14 cellular contexts compared by ENCODE assay signal in the genomic region with DNA sequence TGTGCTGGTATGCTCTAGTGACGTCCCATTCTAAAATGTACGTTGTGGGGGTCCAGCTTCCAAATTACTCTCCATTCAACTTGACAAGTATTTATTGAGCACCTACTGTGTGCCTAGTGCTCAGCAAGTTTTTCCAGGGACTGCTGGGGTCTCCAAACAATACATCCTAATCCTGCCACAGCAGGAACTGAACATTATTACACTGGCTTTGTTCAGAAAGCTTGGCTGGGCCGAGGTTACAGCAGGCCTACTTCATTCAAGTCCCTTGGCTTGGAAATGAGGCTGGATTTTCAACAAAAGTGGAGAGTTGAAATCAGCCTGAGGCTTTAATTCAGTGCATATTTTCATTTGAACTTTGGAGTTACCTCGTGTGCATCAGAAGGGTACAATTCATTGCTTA.
DNase-seq lines count a peak whose midpoint lies in the region; ATAC-seq and TF ChIP-seq lines count a peak whose summit lies in the region.
"Had no signal": no experiment of that assay in that cellular context is flagged by ENCODE, and none has a peak within 500 bp of the region (broad histone marks: within the 10 kb centered on the region; RNA-seq: fewer than 3 reads in every experiment).

No MANE protein-coding gene starts in this region.

- no peak overlapping the region for H3K4me2 ChIP-seq in smooth muscle cell
- H3K4me2 ChIP-seq: A549 had no signal

- H3K27me3 Mint-ChIP-seq in endodermal cell (ENCODE audit: insufficient read depth) (no peaks in the 10 kb centered on the region), CD14-positive monocyte (ENCODE audit: low read depth in 3 of 3) (peaks cover 2 to 7% (median 6%) of the 10 kb centered on the region in 3 donors)

- H3K27ac ChIP-seq in endodermal cell (ENCODE audit: low read depth, low read length) (no peak overlapping the region), smooth muscle cell (ENCODE audit: low read depth) (no peak overlapping the region)
- H3K27ac ChIP-seq: 22Rv1, A549, C4-2B had no signal

- DNase-seq in ELF-1 (ENCODE audit: low read depth, low spot score): peak; percentile 50
- peak; percentile 16 for DNase-seq in NT2/D1 (ENCODE audit: low read depth, low spot score)
- DNase-seq in endodermal cell: peak; percentile 10
- no peak for DNase-seq in smooth muscle cell (lab: John Stamatoyannopoulos, UW; ENCODE audit: unreplicated experiment)
- DNase-seq in DMS 273 (lab: John Stamatoyannopoulos, UW; ENCODE audit: unreplicated experiment): no peak
- no peak for DNase-seq in left cardiac atrium
- DNase-seq in CD14-positive monocyte (ENCODE audit: low spot score): no peak
- DNase-seq: AML-193; CD4-positive, alpha-beta memory T cell; DMS79 treated with DMSO at 0.1 percent for 48 hours; H9 had no signal

- intact Hi-C loops in left cardiac atrium (cut with DNase I) (no loop called here), CD14-positive monocyte (cut with micrococcal nuclease) (no loop called here)

- H3K36me3 ChIP-seq in NT2/D1 (ENCODE audit: insufficient read depth, insufficient read length, low read length) (no peaks in the 10 kb centered on the region), endodermal cell (ENCODE audit: control insufficient read depth, insufficient read depth, low read length) (no peaks in the 10 kb centered on the region), smooth muscle cell (ENCODE audit: low read depth) (no peaks in the 10 kb centered on the region)

- H3K4me3 Mint-ChIP-seq in endodermal cell (no peak overlapping the region), CD14-positive monocyte (no peak overlapping the region)
- H3K4me3 Mint-ChIP-seq: CD4-positive, alpha-beta memory T cell; H9 had no signal

- no peak overlapping the region for H3K4me3 ChIP-seq in NT2/D1 (ENCODE audit: insufficient read length, low read depth)
- no peak overlapping the region for H3K4me3 ChIP-seq in endodermal cell (ENCODE audit: low read length)
- no peak overlapping the region for H3K4me3 ChIP-seq in smooth muscle cell
- H3K4me3 ChIP-seq: A549 had no signal

- H3K4me1 ChIP-seq in NT2/D1 (ENCODE audit: insufficient read depth, insufficient read length): no peaks in the 10 kb centered on the region
- H3K4me1 ChIP-seq in endodermal cell (ENCODE audit: control insufficient read depth, insufficient read depth, low read length): no peaks in the 10 kb centered on the region
- H3K4me1 ChIP-seq in smooth muscle cell (ENCODE audit: low read depth): peaks cover 47% of the 10 kb centered on the region
- H3K4me1 ChIP-seq: A549 had no signal

- 75% methylated on average over 4 of the region's 4 CpGs; no CpG with 5 or more reads in 1 of the 2 experiments for WGBS in endodermal cell (ENCODE audit: insufficient coverage in 1 of 2, insufficient read length in 1 of 2), 2 experiments
- WGBS in smooth muscle cell (ENCODE audit: low lambda C conversion rate): 60% methylated on average over 4 of the region's 4 CpGs

- no peaks in the 10 kb centered on the region for H3F3A ChIP-seq in smooth muscle cell (ENCODE audit: low read depth)

- ATAC-seq in left cardiac atrium: no peak
- ATAC-seq: A549 had no signal

- H3K79me2 ChIP-seq in smooth muscle cell (ENCODE audit: low read depth): no peaks in the 10 kb centered on the region

- H3K27me3 ChIP-seq in NT2/D1 (ENCODE audit: insufficient read depth, insufficient read length) (no peaks in the 10 kb centered on the region), endodermal cell (ENCODE audit: control insufficient read depth, insufficient read depth, low read length, poor library complexity, severe bottlenecking) (no peaks in the 10 kb centered on the region), smooth muscle cell (ENCODE audit: low read depth) (no peaks in the 10 kb centered on the region)

- H4K20me1 ChIP-seq in smooth muscle cell (ENCODE audit: low read depth): no peaks in the 10 kb centered on the region

- H3K36me3 Mint-ChIP-seq in endodermal cell (ENCODE audit: low read depth) (peaks cover 3% of the 10 kb centered on the region), CD14-positive monocyte (no peaks in the 10 kb centered on the region)
- H3K36me3 Mint-ChIP-seq: CD4-positive, alpha-beta memory T cell had no signal

- TF ChIP-seq CTCF in endodermal cell (conservative IDR thresholded peaks at IDR 0.05) (no peak), smooth muscle cell (IDR thresholded peaks at IDR 0.05; ENCODE audit: borderline replicate concordance, insufficient read depth, poor library complexity, severe bottlenecking) (no peak), CD14-positive monocyte (IDR thresholded peaks at IDR 0.05) (no peak)

- no peak overlapping the region for H3K27ac Mint-ChIP-seq in endodermal cell
- H3K27ac Mint-ChIP-seq in CD14-positive monocyte: no peak overlapping the region
- H3K27ac Mint-ChIP-seq: CD4-positive, alpha-beta memory T cell had no signal

- peaks cover 30% of the 10 kb centered on the region for H3K4me1 Mint-ChIP-seq in endodermal cell
- no peaks in the 10 kb centered on the region for H3K4me1 Mint-ChIP-seq in CD14-positive monocyte
- H3K4me1 Mint-ChIP-seq: CD4-positive, alpha-beta memory T cell had no signal

- H2AFZ ChIP-seq in smooth muscle cell (ENCODE audit: low read depth): peak overlapping the region; percentile 31

- no peaks in the 10 kb centered on the region for H3K9me3 ChIP-seq in NT2/D1 (ENCODE audit: insufficient read depth, low read length)
- H3K9me3 ChIP-seq in endodermal cell (ENCODE audit: control insufficient read depth, low read length): no peaks in the 10 kb centered on the region
- no peaks in the 10 kb centered on the region for H3K9me3 ChIP-seq in smooth muscle cell (replicated peaks; ENCODE audit: low read depth)
- H3K9me3 ChIP-seq: A549 had no signal

- H3K9ac ChIP-seq in NT2/D1 (ENCODE audit: insufficient read length, low read depth) (no peak overlapping the region), endodermal cell (ENCODE audit: extremely low read depth, low read length, poor library complexity, severe bottlenecking) (no peak overlapping the region), smooth muscle cell (ENCODE audit: low read depth) (no peak overlapping the region)

- H3K9me3 Mint-ChIP-seq in endodermal cell (peaks cover 9% of the 10 kb centered on the region), CD14-positive monocyte (peaks cover 0 to 7% (median 3%) of the 10 kb centered on the region in 7 donors)

Comparison
In these comparisons a context has a peak if more than half of its experiments do, and no peak if none do; other contexts are left out.
1. DNase-seq: peak in ELF-1 (single experiment), NT2/D1 (single experiment) and endodermal cell (single experiment); none in smooth muscle cell (single experiment), DMS 273 (single experiment), left cardiac atrium (single experiment) and CD14-positive monocyte (single experiment).